ENCODE assay signal across 34 cellular contexts in the genomic region with DNA sequence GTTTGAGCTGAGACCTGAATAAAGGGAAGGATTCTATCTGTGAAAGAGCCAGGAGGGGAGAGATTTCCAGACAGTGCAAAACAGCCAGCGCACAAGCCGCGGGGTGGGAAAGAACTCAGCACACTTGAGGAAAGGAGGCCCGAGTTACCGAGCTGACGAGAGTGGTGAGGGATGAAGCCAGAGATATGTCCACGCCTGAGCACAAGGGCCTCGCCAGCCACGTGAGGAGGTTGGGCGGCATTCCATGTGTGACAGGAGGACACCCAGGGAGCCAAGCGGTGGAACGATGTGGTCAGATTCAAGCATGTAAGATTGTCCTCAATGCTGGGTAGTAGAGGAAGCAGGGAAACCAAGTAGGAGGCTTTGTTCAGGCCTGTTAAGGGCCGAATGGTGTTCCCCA. TPM values are rescaled to one million over a fixed set of nuclear protein-coding genes. Genes with fewer than 3 reads are reported as not detected.
"Had no signal": no experiment of that assay in that cellular context is flagged by ENCODE, and none has a peak within 500 bp of the region (broad histone marks: within the 10 kb centered on the region; RNA-seq: fewer than 3 reads in every experiment).

No MANE protein-coding gene starts in this region.

- DNase-seq: activated CD4-positive, alpha-beta memory T cell treated with anti-CD3 and anti-CD28 coated beads for 36 hours; activated CD4-positive, alpha-beta T cell treated with anti-CD3 and anti-CD28 coated beads for 36 hours; activated CD4-positive, alpha-beta T cell treated with anti-CD3 and anti-CD28 coated beads, Interleukin-2, amount 10 ng/mL, durations not matched to agents 24 days and 14 days; activated CD4-positive, CD25-positive, alpha-beta regulatory T cell; activated CD4-positive, CD25-positive, alpha-beta regulatory T cell treated with anti-CD3 and anti-CD28 coated beads, Interleukin-2, amount 50 U/mL, for 72 hours; activated CD8-positive, alpha-beta memory T cell treated with anti-CD3 and anti-CD28 coated beads, Interleukin-2, amount 10 ng/mL, durations not matched to agents 7 days and 5 days; activated CD8-positive, alpha-beta memory T cell treated with anti-CD3 and anti-CD28 coated beads, Interleukin-2, amount 50 U/mL, for 4 hours; activated CD8-positive, alpha-beta T cell treated with anti-CD3 and anti-CD28 coated beads, Interleukin-2, amount 10 ng/mL, durations not matched to agents 7 days and 5 days; activated effector memory CD4-positive, alpha-beta T cell treated with anti-CD3 and anti-CD28 coated beads, Interleukin-2, amount 50 U/mL, for 16 hours; activated naive CD4-positive, alpha-beta T cell treated with anti-CD3 and anti-CD28 coated beads for 36 hours; activated naive CD8-positive, alpha-beta T cell treated with anti-CD3 and anti-CD28 coated beads for 36 hours; activated naive CD8-positive, alpha-beta T cell treated with anti-CD3 and anti-CD28 coated beads, Interleukin-2, amount 50 U/mL, for 24 hours; activated T-cell treated with anti-CD3 and anti-CD28 coated beads, Interleukin-2, amount 50 U/mL, for 1 hour; activated T-cell treated with anti-CD3 and anti-CD28 coated beads, Interleukin-2, amount 50 U/mL, for 48 hours; adrenal gland; amygdala; aorta; body of pancreas; central memory CD4-positive, alpha-beta T cell; cerebellar nuclear complex; colonic mucosa; effector CD8-positive, alpha-beta T cell; esophagus squamous epithelium; foreskin melanocyte; T-helper 2 cell had no signal

- H3K36me3 ChIP-seq: adrenal gland, colonic mucosa, esophagus squamous epithelium, gastroesophageal sphincter had no signal

- H3K4me1 ChIP-seq: adrenal gland, body of pancreas, colonic mucosa had no signal

- H3K4me3 ChIP-seq: adrenal gland, body of pancreas, colonic mucosa, esophagus squamous epithelium, gastroesophageal sphincter had no signal

- H3K27me3 ChIP-seq: body of pancreas, colonic mucosa had no signal

- ATAC-seq: activated CD4-positive, alpha-beta T cell treated with anti-CD3 and anti-CD28 coated beads for 36 hours; activated CD8-positive, alpha-beta memory T cell treated with anti-CD3 and anti-CD28 coated beads, Interleukin-2, amount 10 ng/mL, durations not matched to agents 7 days and 5 days; activated CD8-positive, alpha-beta T cell treated with anti-CD3 and anti-CD28 coated beads, Interleukin-2, amount 10 ng/mL, durations not matched to agents 7 days and 5 days; activated naive CD8-positive, alpha-beta T cell treated with anti-CD3 and anti-CD28 coated beads, Interleukin-2, amount 50 U/mL, for 24 hours; body of pancreas; gastroesophageal sphincter had no signal

- H3K9me3 ChIP-seq: adrenal gland, body of pancreas, colonic mucosa, esophagus squamous epithelium had no signal

- H3K27ac ChIP-seq: adrenal gland, body of pancreas, colonic mucosa, epithelial cell of prostate, esophagus squamous epithelium, gastroesophageal sphincter had no signal

RNA-seq across cellular contexts. Expression of a gene that starts 17.4 kb away (rescaled TPM):
- total RNA-seq: activated CD4-positive, alpha-beta memory T cell treated with anti-CD3 and anti-CD28 coated beads for 36 hours; activated CD4-positive, alpha-beta T cell treated with anti-CD3 and anti-CD28 coated beads for 36 hours; activated CD8-positive, alpha-beta memory T cell treated with anti-CD3 and anti-CD28 coated beads for 36 hours; activated CD8-positive, alpha-beta memory T cell treated with anti-CD3 and anti-CD28 coated beads, Interleukin-2, amount 10 ng/mL, durations not matched to agents 7 days and 5 days; activated CD8-positive, alpha-beta T cell treated with anti-CD3 and anti-CD28 coated beads, Interleukin-2, amount 10 ng/mL, durations not matched to agents 7 days and 5 days; activated naive CD4-positive, alpha-beta T cell treated with anti-CD3 and anti-CD28 coated beads for 36 hours; activated naive CD8-positive, alpha-beta T cell treated with anti-CD3 and anti-CD28 coated beads for 36 hours; activated T-helper 1 cell treated with anti-CD3 and anti-CD28 coated beads, Interleukin-12 subunit alpha, Interleukin-12 subunit beta, Interleukin-2, Interleukin-4 antibody, amounts not matched to agents 30 ng/mL and 10 ng/mL and 1 ng/mL, durations not matched to agents 14 hours and 24 hours and 36 hours; activated T-helper 2 cell treated with anti-CD3 and anti-CD28 coated beads, Interferon-gamma antibody, Interleukin-2, Interleukin-4, amounts not matched to agents 10 μg/mL and 5 μg/mL and 100 μg/mL, durations not matched to agents 14 hours and 24 hours and 36 hours; body of pancreas; dermis microvascular lymphatic vessel endothelial cell; endothelial cell of umbilical vein; glomerular endothelial cell; T-helper 1 cell treated with Interleukin-12 subunit alpha and Interleukin-12 subunit beta and Interleukin-4 antibody, amounts not matched to agents 30 ng/mL and 1 ng/mL, for 36 hours had no signal
- polyA plus RNA-seq: endothelial cell of umbilical vein had no signal
